ENCODE assay signal across 20 cellular contexts in the genomic region with DNA sequence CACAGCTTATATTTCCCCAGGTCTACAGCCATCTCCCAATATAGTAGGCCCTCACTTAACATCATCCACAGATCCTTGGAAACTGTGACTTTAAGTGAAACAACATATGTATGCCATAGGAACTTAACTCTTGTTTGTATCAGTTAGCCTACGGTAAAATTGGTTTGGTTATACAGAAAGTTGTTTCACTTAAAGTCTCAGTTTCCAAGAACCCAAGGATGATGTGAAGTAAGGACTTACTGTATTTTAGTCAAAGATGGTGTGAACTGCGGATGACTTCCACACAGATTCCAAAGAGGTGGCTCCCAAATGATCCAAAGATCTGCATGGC. TPM values are rescaled to one million over a fixed set of nuclear protein-coding genes. Genes with fewer than 3 reads are reported as not detected.
DNase-seq lines count a peak whose midpoint lies in the region; ATAC-seq and TF ChIP-seq lines count a peak whose summit lies in the region.
"Had no signal": no experiment of that assay in that cellular context is flagged by ENCODE, and none has a peak within 500 bp of the region (broad histone marks: within the 10 kb centered on the region; RNA-seq: fewer than 3 reads in every experiment).

No MANE protein-coding gene starts in this region.

- H3K27me3 ChIP-seq in right cardiac atrium (ENCODE audit: control insufficient read depth, insufficient read depth) (no peaks in the 10 kb centered on the region), heart left ventricle (no peaks in the 10 kb centered on the region)
- H3K27me3 ChIP-seq: sigmoid colon, testis had no signal

- CTCF ChIA-PET in OCI-LY7 (lab: Charles Lee; ENCODE audit: unreplicated experiment): no interaction called here

- no peak for ATAC-seq in right cardiac atrium
- no peak for ATAC-seq in heart left ventricle
- no peak for ATAC-seq in esophagus mucosa
- no peak for ATAC-seq in GM21717 (IDR thresholded peaks at IDR 0.05; ENCODE audit: unreplicated experiment)

- H3K4me1 ChIP-seq in right cardiac atrium (ENCODE audit: control insufficient read depth, insufficient read depth, low read length) (peaks cover 3% of the 10 kb centered on the region), heart left ventricle (peaks cover 0 to 20% (median 2%) of the 10 kb centered on the region in 12 donors), OCI-LY7 (ENCODE audit: insufficient read depth, low read length, poor library complexity, severe bottlenecking) (no peaks in the 10 kb centered on the region)
- H3K4me1 ChIP-seq: A549, prostate gland had no signal

- H3K36me3 ChIP-seq in heart left ventricle (peaks cover 0 to 92% (median 76%) of the 10 kb centered on the region in 9 donors), OCI-LY7 (ENCODE audit: insufficient read depth, low read length) (peaks cover 90% of the 10 kb centered on the region)
- H3K36me3 ChIP-seq: prostate gland had no signal

- H3K27ac ChIP-seq in right cardiac atrium (ENCODE audit: low read length) (peak overlapping the region; percentile 39), heart left ventricle (no peak overlapping the region), OCI-LY7 (ENCODE audit: low read depth, low read length, poor library complexity, severe bottlenecking) (no peak overlapping the region)
- H3K27ac ChIP-seq: A549, KMS-11, prostate gland, sigmoid colon, testis had no signal

- no peaks in the 10 kb centered on the region for H4K20me1 ChIP-seq in OCI-LY7 (ENCODE audit: insufficient read depth, low read length)

- no peak overlapping the region for H3K4me3 ChIP-seq in right cardiac atrium (ENCODE audit: low read length)
- no peak overlapping the region for H3K4me3 ChIP-seq in heart left ventricle
- H3K4me3 ChIP-seq in OCI-LY7 (ENCODE audit: low read depth, low read length, poor library complexity, severe bottlenecking): no peak overlapping the region
- H3K4me3 ChIP-seq: A549, prostate gland, sigmoid colon, testis had no signal

- POLR2A ChIA-PET in OCI-LY7 (lab: Charles Lee): no interaction called here

- no peaks in the 10 kb centered on the region for H3K4me1 Mint-ChIP-seq in glutamatergic neuron (ENCODE audit: low read depth, unreplicated experiment)
- H3K4me1 Mint-ChIP-seq: activated T-helper 17 cell treated with anti-CD3 and anti-CD28 coated beads, Interleukin-2, amount 50 U/mL, for 72 hours had no signal

- 99% methylated on average over 2 of the region's 2 CpGs for WGBS in right cardiac atrium
- WGBS in heart left ventricle, 4 donors: 95 to 99% (median 98%) methylated on average over 2 of the region's 2 CpGs

- H3K27ac Mint-ChIP-seq in glutamatergic neuron (ENCODE audit: unreplicated experiment): no peak overlapping the region
- H3K27ac Mint-ChIP-seq: activated T-helper 17 cell treated with anti-CD3 and anti-CD28 coated beads, Interleukin-2, amount 50 U/mL, for 72 hours; stimulated activated memory B cell treated with anti-CD40 and anti-IgM and Interleukin-4, amounts not matched to agents 10 μg/mL and 1 μg/mL and 100 μg/mL, for 72 hours had no signal

- peaks cover 8% of the 10 kb centered on the region for H3K36me3 Mint-ChIP-seq in glutamatergic neuron (ENCODE audit: unreplicated experiment)

- H3K27me3 Mint-ChIP-seq in glutamatergic neuron (ENCODE audit: unreplicated experiment): no peaks in the 10 kb centered on the region
- H3K27me3 Mint-ChIP-seq: activated T-helper 17 cell treated with anti-CD3 and anti-CD28 coated beads, Interleukin-2, amount 50 U/mL, for 72 hours; stimulated activated memory B cell treated with anti-CD40 and anti-IgM and Interleukin-4, amounts not matched to agents 10 μg/mL and 1 μg/mL and 100 μg/mL, for 72 hours had no signal

- no peak overlapping the region for H3K4me3 Mint-ChIP-seq in glutamatergic neuron (ENCODE audit: unreplicated experiment)
- H3K4me3 Mint-ChIP-seq: activated T-helper 17 cell treated with anti-CD3 and anti-CD28 coated beads, Interleukin-2, amount 50 U/mL, for 72 hours; stimulated activated memory B cell treated with anti-CD40 and anti-IgM and Interleukin-4, amounts not matched to agents 10 μg/mL and 1 μg/mL and 100 μg/mL, for 72 hours had no signal

- TF ChIP-seq POLR2A in heart left ventricle (IDR thresholded peaks at IDR 0.05): no peak

- H3K4me2 ChIP-seq in OCI-LY7 (ENCODE audit: low read length): no peak overlapping the region
- H3K4me2 ChIP-seq: A549, KMS-11 had no signal

- no peaks in the 10 kb centered on the region for H3K9me2 ChIP-seq in OCI-LY7 (ENCODE audit: insufficient read depth, low read length)

- intact Hi-C loops in right cardiac atrium (cut with DNase I) (loop anchor here in 1 of 4 donors (5.0 kb wide), 1 partner anchor 182 kb away; no protein-coding TSS in a partner anchor), heart left ventricle (cut with DNase I) (loop anchor here in 9 of 10 donors (1.0 to 10.0 kb wide), 5 partner anchors 102 to 575 kb away; a partner anchor contains a TSS), OCI-LY7 (cut with micrococcal nuclease; ENCODE audit: unreplicated experiment) (loop anchor here (2.0 kb wide), 1 partner anchor 183 kb away; no protein-coding TSS in a partner anchor)

- H2AFZ ChIP-seq in OCI-LY7 (ENCODE audit: low read length): no peak overlapping the region

- H3K79me2 ChIP-seq in OCI-LY7 (ENCODE audit: insufficient read depth, low read depth, low read length): no peaks in the 10 kb centered on the region

- no TSS peak for BruUV-seq in OCI-LY7 (replicated peaks; lab: Mats Ljungman, UMichigan)

- no peaks in the 10 kb centered on the region for H3K9me3 ChIP-seq in right cardiac atrium (ENCODE audit: control insufficient read depth, low read length)
- H3K9me3 ChIP-seq in heart left ventricle: no peaks in the 10 kb centered on the region
- no peaks in the 10 kb centered on the region for H3K9me3 ChIP-seq in OCI-LY7 (ENCODE audit: low read length)
- H3K9me3 ChIP-seq: A549, prostate gland, sigmoid colon, testis had no signal

- H3K9me3 Mint-ChIP-seq in glutamatergic neuron (ENCODE audit: unreplicated experiment): no peaks in the 10 kb centered on the region
- H3K9me3 Mint-ChIP-seq: activated T-helper 17 cell treated with anti-CD3 and anti-CD28 coated beads, Interleukin-2, amount 50 U/mL, for 72 hours; stimulated activated memory B cell treated with anti-CD40 and anti-IgM and Interleukin-4, amounts not matched to agents 10 μg/mL and 1 μg/mL and 100 μg/mL, for 72 hours had no signal

- TF ChIP-seq CTCF in heart left ventricle (IDR thresholded peaks at IDR 0.05): no peak
- peak; percentile 2; the same call in 1 of the 2 replicates for TF ChIP-seq CTCF in OCI-LY7 (conservative IDR thresholded peaks at IDR 0.05; ENCODE audit: low read length)
- peak; percentile 33 for TF ChIP-seq CTCF in glutamatergic neuron (IDR thresholded peaks at IDR 0.05; ENCODE audit: partially characterized antibody, unreplicated experiment)

- DNase-seq in right cardiac atrium (no peak), heart left ventricle (no peak), OCI-LY7 (ENCODE audit: low spot score) (no peak), glutamatergic neuron (no peak), GM19238 (ENCODE audit: insufficient read length, low spot score) (no peak), mesenteric fat pad (ENCODE audit: low spot score) (no peak)
- DNase-seq: amniotic stem cell, SIG-M5, T1000 had no signal

RNA-seq across cellular contexts. Expression of a gene that starts 56.4 kb away (rescaled TPM):
- total RNA-seq in right cardiac atrium: not detected
- not detected for polyA plus RNA-seq in right cardiac atrium
- total RNA-seq in heart left ventricle: 1 to 10 TPM in 1 of 9 donors, not detected in 8; 2.2 TPM
- polyA plus RNA-seq in heart left ventricle: not detected
- total RNA-seq in OCI-LY7 (2014; rRNA removed; shearing (Covaris generic)): not detected in 2 replicates
- total RNA-seq in OCI-LY7 (2022): not detected in 2 replicates
- total RNA-seq in glutamatergic neuron (ENCODE audit: unreplicated experiment): not detected
- total RNA-seq in esophagus mucosa: not detected
- total RNA-seq in mesenteric fat pad: not detected
- total RNA-seq: fibroblast of villous mesenchyme, G401, prostate gland, sigmoid colon, testis had no signal
- polyA plus RNA-seq: A549, sigmoid colon had no signal

Comparison
In these comparisons a context has a peak if more than half of its experiments do, and no peak if none do; other contexts are left out.
1. CTCF ChIP-seq: peak in OCI-LY7 (single experiment) and glutamatergic neuron (single experiment); none in heart left ventricle (0 of 12).